1 cellular context compared by ENCODE assay signal in genomic region chr2:120749506-120750431, GRCh38.
TF ChIP-seq lines count a peak whose summit lies in the region.

No MANE protein-coding gene starts in this region.

TF ChIP-seq in H1, 55 proteins besides CTCF, POLR2A, EP300 and RAD21:
- TF ChIP-seq CREB1 (IDR thresholded peaks at IDR 0.05) (no peak), HDAC6 (IDR thresholded peaks at IDR 0.05; ENCODE audit: low read depth, low read length) (no peak), SIN3A (conservative IDR thresholded peaks at IDR 0.05 in 1 of 2, IDR thresholded peaks at IDR 0.05 in 1 of 2; ENCODE audit: low read depth in 1 of 2, low read length in 2 of 2) (no peak), NANOG (IDR thresholded peaks at IDR 0.05; ENCODE audit: insufficient read depth, low read depth, low read length, poor library complexity, severe bottlenecking) (no peak), KDM4A (IDR thresholded peaks at IDR 0.05; ENCODE audit: low read depth, low read length, severe bottlenecking) (no peak), CEBPB (IDR thresholded peaks at IDR 0.05; ENCODE audit: low read depth, low read length) (no peak), RXRA (IDR thresholded peaks at IDR 0.05; ENCODE audit: insufficient read depth, low read depth, low read length) (no peak)
- TF ChIP-seq, protein P1, sequence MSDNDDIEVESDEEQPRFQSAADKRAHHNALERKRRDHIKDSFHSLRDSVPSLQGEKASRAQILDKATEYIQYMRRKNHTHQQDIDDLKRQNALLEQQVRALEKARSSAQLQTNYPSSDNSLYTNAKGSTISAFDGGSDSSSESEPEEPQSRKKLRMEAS (IDR thresholded peaks at IDR 0.05) = no peak
